In the genomic region with DNA sequence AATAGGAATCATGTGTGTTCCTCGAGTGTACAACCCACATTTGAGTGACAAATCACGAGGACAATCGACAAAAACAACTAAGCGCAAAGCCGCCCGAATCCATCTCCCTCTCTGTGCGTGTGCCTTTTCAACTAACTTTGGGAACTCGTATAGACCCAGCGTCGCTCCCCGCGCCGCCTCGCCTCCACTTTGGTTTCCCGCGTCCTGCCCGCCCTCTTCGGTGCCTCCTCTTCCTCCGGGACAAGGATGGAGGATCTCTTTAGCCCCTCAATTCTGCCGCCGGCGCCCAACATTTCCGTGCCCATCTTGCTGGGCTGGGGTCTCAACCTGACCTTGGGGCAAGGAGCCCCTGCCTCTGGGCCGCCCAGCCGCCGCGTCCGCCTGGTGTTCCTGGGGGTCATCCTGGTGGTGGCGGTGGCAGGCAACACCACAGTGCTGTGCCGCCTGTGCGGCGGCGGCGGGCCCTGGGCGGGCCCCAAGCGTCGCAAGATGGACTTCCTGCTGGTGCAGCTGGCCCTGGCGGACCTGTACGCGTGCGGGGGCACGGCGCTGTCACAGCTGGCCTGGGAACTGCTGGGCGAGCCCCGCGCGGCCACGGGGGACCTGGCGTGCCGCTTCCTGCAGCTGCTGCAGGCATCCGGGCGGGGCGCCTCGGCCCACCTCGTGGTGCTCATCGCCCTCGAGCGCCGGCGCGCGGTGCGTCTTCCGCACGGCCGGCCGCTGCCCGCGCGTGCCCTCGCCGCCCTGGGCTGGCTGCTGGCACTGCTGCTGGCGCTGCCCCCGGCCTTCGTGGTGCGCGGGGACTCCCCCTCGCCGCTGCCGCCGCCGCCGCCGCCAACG, we compare ENCODE assay signal across 1 cellular context.
TF ChIP-seq lines count a peak whose summit lies in the region.

A gene (plus strand): TSS at position 58 of the 840 bp plus-strand sequence. CDS start 189 bp downstream, at position 247.

TF ChIP-seq in H1, 55 proteins besides CTCF, POLR2A, EP300 and RAD21:
- TF ChIP-seq, protein P1, sequence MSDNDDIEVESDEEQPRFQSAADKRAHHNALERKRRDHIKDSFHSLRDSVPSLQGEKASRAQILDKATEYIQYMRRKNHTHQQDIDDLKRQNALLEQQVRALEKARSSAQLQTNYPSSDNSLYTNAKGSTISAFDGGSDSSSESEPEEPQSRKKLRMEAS (IDR thresholded peaks at IDR 0.05), result peak; percentile 94
- TF ChIP-seq BCL11A (IDR thresholded peaks at IDR 0.05; ENCODE audit: low read depth in 2 of 2, low read length in 2 of 2) (no peak), CHD2 (IDR thresholded peaks at IDR 0.05; ENCODE audit: low read length) (no peak), CTBP2 (IDR thresholded peaks at IDR 0.05; ENCODE audit: borderline replicate concordance, insufficient read depth, insufficient read length, low read length) (peak; percentile 11), RFX5 (IDR thresholded peaks at IDR 0.05; ENCODE audit: borderline replicate concordance, low read depth, low read length) (no peak), TCF12 (IDR thresholded peaks at IDR 0.05; ENCODE audit: low read depth, low read length) (0 out of 2 replicates have a peak, but pooled peaks have one; percentile 25), POLR2AphosphoS5 (IDR thresholded peaks at IDR 0.05; ENCODE audit: low read depth, low read length) (no peak), RBBP5 (IDR thresholded peaks at IDR 0.05; ENCODE audit: borderline replicate concordance, low read depth, low read length) (no peak), HDAC2 (IDR thresholded peaks at IDR 0.05; ENCODE audit: borderline replicate concordance in 1 of 2, low read depth in 2 of 2, low read length in 2 of 2) (0 out of 4 replicates have a peak, but pooled peaks of 1 of the 2 experiments have one; percentile 42), RNF2 (IDR thresholded peaks at IDR 0.05; ENCODE audit: borderline replicate concordance, low read depth, low read length, missing control alignments, poor library complexity, severe bottlenecking) (peak; percentile 46), HDAC6 (IDR thresholded peaks at IDR 0.05; ENCODE audit: low read depth, low read length) (no peak), EZH2 (IDR thresholded peaks at IDR 0.05; ENCODE audit: low read depth, low read length, severe bottlenecking) (peak; percentile 79), POU5F1 (IDR thresholded peaks at IDR 0.05; ENCODE audit: low read depth, low read length) (no peak), JUND (IDR thresholded peaks at IDR 0.05; ENCODE audit: low read length) (no peak), FOSL1 (IDR thresholded peaks at IDR 0.05; ENCODE audit: insufficient read depth, low read depth, low read length) (no peak), SUZ12 (IDR thresholded peaks at IDR 0.05; ENCODE audit: low read length) (peak; percentile 75; the same call in 1 of the 2 replicates)
- TF ChIP-seq, protein P2, sequence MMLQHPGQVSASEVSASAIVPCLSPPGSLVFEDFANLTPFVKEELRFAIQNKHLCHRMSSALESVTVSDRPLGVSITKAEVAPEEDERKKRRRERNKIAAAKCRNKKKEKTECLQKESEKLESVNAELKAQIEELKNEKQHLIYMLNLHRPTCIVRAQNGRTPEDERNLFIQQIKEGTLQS (IDR thresholded peaks at IDR 0.05; ENCODE audit: insufficient read depth, low read depth, low read length), result no peak
- TF ChIP-seq, protein P3, sequence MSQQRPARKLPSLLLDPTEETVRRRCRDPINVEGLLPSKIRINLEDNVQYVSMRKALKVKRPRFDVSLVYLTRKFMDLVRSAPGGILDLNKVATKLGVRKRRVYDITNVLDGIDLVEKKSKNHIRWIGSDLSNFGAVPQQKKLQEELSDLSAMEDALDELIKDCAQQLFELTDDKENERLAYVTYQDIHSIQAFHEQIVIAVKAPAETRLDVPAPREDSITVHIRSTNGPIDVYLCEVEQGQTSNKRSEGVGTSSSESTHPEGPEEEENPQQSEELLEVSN (IDR thresholded peaks at IDR 0.05), result peak; percentile 96
